Comparison of ENCODE assay signal across 1 cellular context in the genomic region with DNA sequence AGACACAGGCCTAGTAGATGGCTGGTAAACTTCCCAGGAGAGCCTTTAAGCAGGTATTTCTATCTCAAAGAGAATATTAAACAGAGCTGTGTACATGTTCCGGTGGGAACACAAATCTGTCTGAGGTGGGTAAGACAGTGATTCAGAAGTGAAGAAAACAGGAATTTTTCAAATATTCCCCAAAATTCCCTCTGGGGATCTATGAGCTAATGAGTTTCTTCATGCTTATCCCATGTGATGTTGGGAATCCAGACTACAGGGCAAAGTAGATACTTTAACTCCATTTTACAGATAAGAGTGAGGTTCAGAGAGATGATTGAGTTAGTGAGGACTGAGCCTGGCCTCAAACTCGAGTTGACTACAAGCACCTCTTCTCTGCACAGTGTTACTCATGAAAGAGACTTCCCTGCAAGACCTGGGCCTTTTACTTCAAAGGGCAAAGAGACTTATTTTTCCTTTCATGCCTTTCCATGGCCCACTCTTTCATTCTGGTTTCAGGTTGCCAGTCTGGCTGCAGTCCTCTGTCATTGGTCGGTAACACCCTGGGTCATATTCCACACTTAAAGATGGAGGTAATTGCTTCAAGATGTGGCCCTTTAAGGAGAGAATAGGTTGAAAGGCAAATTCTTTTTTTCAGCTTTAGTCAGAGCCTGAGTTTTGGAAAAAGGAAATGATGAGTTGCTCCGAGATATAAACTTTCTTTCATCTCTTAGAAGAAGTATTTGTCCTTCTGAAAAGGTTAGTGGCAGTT.
TF ChIP-seq lines count a peak whose summit lies in the region.

No MANE protein-coding gene starts in this region.

TF ChIP-seq in SK-N-SH, 30 proteins besides CTCF, POLR2A, EP300 and RAD21 (continued from another document):
- TF ChIP-seq, protein P1, sequence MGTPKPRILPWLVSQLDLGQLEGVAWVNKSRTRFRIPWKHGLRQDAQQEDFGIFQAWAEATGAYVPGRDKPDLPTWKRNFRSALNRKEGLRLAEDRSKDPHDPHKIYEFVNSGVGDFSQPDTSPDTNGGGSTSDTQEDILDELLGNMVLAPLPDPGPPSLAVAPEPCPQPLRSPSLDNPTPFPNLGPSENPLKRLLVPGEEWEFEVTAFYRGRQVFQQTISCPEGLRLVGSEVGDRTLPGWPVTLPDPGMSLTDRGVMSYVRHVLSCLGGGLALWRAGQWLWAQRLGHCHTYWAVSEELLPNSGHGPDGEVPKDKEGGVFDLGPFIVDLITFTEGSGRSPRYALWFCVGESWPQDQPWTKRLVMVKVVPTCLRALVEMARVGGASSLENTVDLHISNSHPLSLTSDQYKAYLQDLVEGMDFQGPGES (IDR thresholded peaks at IDR 0.05; ENCODE audit: low read depth, low read length): no peak
- no peak for TF ChIP-seq ELF1 (IDR thresholded peaks at IDR 0.05)
- TF ChIP-seq, protein P2, sequence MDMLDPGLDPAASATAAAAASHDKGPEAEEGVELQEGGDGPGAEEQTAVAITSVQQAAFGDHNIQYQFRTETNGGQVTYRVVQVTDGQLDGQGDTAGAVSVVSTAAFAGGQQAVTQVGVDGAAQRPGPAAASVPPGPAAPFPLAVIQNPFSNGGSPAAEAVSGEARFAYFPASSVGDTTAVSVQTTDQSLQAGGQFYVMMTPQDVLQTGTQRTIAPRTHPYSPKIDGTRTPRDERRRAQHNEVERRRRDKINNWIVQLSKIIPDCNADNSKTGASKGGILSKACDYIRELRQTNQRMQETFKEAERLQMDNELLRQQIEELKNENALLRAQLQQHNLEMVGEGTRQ (IDR thresholded peaks at IDR 0.05; ENCODE audit: borderline replicate concordance, low read depth, low read length): no peak
